Comparison of ENCODE assay signal across 1 cellular context in the genomic region with DNA sequence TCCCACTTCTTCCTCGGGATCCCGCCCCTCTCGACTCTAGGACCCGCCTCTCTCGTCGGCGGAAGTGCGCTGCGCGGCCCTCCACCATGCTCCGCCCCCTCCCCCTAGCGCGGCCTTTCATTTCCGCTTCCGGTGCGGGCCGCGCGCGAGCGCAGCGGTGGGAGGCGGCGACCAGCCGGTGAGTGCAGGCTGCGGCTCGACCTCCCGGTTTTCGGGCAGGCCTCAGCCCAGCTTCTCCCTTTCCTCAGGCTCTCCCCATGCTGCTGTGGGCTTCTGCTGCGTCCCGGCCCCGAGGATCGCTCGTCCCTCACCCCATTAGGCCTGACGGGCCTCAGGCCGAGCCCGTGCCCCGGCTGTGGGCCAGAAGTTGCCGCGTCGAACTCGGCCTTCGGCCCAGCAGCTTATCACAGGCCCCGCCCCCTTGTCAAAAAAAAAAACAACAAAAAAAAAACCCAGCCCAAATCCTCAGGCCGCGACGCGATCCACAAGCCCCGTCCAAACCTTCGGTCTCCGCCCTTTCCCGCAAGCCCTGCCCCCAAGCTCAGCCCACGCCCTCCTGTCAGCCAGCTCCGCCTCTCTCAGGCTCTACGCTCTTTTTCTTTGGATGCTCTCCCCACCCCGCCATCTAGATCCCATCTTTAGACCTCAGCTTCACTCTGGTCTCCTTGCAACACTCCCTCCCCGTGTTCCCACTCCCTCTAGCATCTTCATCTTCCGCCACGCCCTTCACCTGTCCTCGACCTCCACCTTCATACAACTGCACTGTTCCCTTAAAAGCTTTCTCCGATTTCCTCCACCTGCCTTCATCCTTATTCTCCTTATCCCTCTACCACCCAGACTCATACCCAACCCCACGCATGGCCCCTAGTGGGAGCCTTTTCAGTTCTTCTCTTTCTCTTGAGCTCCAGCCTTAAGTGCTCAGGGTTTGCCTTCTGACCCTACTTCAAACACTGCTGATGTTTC.
TF ChIP-seq lines count a peak whose summit lies in the region.

A gene with protein sequence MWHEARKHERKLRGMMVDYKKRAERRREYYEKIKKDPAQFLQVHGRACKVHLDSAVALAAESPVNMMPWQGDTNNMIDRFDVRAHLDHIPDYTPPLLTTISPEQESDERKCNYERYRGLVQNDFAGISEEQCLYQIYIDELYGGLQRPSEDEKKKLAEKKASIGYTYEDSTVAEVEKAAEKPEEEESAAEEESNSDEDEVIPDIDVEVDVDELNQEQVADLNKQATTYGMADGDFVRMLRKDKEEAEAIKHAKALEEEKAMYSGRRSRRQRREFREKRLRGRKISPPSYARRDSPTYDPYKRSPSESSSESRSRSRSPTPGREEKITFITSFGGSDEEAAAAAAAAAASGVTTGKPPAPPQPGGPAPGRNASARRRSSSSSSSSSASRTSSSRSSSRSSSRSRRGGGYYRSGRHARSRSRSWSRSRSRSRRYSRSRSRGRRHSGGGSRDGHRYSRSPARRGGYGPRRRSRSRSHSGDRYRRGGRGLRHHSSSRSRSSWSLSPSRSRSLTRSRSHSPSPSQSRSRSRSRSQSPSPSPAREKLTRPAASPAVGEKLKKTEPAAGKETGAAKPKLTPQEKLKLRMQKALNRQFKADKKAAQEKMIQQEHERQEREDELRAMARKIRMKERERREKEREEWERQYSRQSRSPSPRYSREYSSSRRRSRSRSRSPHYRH (plus strand): TSS at position 115 of the 963 bp plus-strand sequence. CDS start 1,168 bp downstream, outside the sequence.

TF ChIP-seq in HepG2, 621 proteins besides CTCF, POLR2A, EP300 and RAD21 (continued from another document and continues in another):
- TF ChIP-seq, protein P1, sequence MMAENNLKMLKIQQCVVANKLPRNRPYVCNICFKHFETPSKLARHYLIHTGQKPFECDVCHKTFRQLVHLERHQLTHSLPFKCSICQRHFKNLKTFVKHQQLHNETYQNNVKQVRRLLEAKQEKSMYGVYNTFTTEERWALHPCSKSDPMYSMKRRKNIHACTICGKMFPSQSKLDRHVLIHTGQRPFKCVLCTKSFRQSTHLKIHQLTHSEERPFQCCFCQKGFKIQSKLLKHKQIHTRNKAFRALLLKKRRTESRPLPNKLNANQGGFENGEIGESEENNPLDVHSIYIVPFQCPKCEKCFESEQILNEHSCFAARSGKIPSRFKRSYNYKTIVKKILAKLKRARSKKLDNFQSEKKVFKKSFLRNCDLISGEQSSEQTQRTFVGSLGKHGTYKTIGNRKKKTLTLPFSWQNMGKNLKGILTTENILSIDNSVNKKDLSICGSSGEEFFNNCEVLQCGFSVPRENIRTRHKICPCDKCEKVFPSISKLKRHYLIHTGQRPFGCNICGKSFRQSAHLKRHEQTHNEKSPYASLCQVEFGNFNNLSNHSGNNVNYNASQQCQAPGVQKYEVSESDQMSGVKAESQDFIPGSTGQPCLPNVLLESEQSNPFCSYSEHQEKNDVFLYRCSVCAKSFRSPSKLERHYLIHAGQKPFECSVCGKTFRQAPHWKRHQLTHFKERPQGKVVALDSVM (CRISPR knock-in tag; IDR thresholded peaks at IDR 0.05) = 0 out of 2 replicates have a peak, but pooled peaks have one; percentile 19
- TF ChIP-seq ZNF749 (CRISPR knock-in tag; IDR thresholded peaks at IDR 0.05; ENCODE audit: borderline replicate concordance) (no peak), ZNF24 (IDR thresholded peaks at IDR 0.05) (no peak), MTF1 (CRISPR knock-in tag; IDR thresholded peaks at IDR 0.05) (no peak), PCBP2 (optimal IDR thresholded peaks at IDR 0.05; ENCODE audit: low read depth, low read length, poor library complexity, severe bottlenecking) (no peak), ZBTB7B (CRISPR knock-in tag; IDR thresholded peaks at IDR 0.05) (no peak), STAG1 (CRISPR knock-in tag; IDR thresholded peaks at IDR 0.05) (no peak), CAMTA2 (CRISPR knock-in tag; IDR thresholded peaks at IDR 0.05; ENCODE audit: borderline replicate concordance) (0 out of 2 replicates have a peak, but pooled peaks have one; percentile 43), KDM5B (CRISPR knock-in tag; IDR thresholded peaks at IDR 0.05; ENCODE audit: borderline replicate concordance) (peak; percentile 84; the same call in 1 of the 2 replicates), IKZF1 (IDR thresholded peaks at IDR 0.05) (no peak), DPF2 (CRISPR knock-in tag; IDR thresholded peaks at IDR 0.05; ENCODE audit: borderline replicate concordance, low read depth) (no peak), NFKBIZ (CRISPR knock-in tag; IDR thresholded peaks at IDR 0.05) (no peak), ZNF678 (CRISPR knock-in tag; IDR thresholded peaks at IDR 0.05) (no peak), LCORL (IDR thresholded peaks at IDR 0.05) (no peak), LCORL (CRISPR knock-in tag; IDR thresholded peaks at IDR 0.05) (no peak), ZNF546 (CRISPR knock-in tag; conservative IDR thresholded peaks at IDR 0.05) (peak; percentile 83; the same call in 1 of the 2 replicates), RBAK (CRISPR knock-in tag; IDR thresholded peaks at IDR 0.05) (no peak), ZNF562 (CRISPR knock-in tag; IDR thresholded peaks at IDR 0.05; ENCODE audit: borderline replicate concordance) (no peak), PHF21A (CRISPR knock-in tag; IDR thresholded peaks at IDR 0.05) (no peak), GFI1 (CRISPR knock-in tag; IDR thresholded peaks at IDR 0.05; ENCODE audit: borderline replicate concordance) (no peak)
- TF ChIP-seq, protein P2, sequence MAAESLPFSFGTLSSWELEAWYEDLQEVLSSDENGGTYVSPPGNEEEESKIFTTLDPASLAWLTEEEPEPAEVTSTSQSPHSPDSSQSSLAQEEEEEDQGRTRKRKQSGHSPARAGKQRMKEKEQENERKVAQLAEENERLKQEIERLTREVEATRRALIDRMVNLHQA (CRISPR knock-in tag; IDR thresholded peaks at IDR 0.05) = no peak
- TF ChIP-seq, protein P3, sequence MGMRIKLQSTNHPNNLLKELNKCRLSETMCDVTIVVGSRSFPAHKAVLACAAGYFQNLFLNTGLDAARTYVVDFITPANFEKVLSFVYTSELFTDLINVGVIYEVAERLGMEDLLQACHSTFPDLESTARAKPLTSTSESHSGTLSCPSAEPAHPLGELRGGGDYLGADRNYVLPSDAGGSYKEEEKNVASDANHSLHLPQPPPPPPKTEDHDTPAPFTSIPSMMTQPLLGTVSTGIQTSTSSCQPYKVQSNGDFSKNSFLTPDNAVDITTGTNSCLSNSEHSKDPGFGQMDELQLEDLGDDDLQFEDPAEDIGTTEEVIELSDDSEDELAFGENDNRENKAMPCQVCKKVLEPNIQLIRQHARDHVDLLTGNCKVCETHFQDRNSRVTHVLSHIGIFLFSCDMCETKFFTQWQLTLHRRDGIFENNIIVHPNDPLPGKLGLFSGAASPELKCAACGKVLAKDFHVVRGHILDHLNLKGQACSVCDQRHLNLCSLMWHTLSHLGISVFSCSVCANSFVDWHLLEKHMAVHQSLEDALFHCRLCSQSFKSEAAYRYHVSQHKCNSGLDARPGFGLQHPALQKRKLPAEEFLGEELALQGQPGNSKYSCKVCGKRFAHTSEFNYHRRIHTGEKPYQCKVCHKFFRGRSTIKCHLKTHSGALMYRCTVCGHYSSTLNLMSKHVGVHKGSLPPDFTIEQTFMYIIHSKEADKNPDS (CRISPR knock-in tag; IDR thresholded peaks at IDR 0.05) = no peak
- TF ChIP-seq, protein P4, sequence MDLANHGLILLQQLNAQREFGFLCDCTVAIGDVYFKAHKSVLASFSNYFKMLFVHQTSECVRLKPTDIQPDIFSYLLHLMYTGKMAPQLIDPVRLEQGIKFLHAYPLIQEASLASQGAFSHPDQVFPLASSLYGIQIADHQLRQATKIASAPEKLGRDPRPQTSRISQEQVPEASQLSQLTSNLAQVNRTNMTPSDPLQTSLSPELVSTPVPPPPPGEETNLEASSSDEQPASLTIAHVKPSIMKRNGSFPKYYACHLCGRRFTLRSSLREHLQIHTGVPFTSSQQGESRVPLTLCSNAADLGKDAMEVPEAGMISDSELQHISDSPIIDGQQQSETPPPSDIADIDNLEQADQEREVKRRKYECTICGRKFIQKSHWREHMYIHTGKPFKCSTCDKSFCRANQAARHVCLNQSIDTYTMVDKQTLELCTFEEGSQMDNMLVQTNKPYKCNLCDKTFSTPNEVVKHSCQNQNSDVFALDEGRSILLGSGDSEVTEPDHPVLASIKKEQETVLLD (CRISPR knock-in tag; IDR thresholded peaks at IDR 0.05; ENCODE audit: low read depth) = no peak
- TF ChIP-seq, protein P5, sequence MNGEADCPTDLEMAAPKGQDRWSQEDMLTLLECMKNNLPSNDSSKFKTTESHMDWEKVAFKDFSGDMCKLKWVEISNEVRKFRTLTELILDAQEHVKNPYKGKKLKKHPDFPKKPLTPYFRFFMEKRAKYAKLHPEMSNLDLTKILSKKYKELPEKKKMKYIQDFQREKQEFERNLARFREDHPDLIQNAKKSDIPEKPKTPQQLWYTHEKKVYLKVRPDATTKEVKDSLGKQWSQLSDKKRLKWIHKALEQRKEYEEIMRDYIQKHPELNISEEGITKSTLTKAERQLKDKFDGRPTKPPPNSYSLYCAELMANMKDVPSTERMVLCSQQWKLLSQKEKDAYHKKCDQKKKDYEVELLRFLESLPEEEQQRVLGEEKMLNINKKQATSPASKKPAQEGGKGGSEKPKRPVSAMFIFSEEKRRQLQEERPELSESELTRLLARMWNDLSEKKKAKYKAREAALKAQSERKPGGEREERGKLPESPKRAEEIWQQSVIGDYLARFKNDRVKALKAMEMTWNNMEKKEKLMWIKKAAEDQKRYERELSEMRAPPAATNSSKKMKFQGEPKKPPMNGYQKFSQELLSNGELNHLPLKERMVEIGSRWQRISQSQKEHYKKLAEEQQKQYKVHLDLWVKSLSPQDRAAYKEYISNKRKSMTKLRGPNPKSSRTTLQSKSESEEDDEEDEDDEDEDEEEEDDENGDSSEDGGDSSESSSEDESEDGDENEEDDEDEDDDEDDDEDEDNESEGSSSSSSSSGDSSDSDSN (CRISPR knock-in tag; IDR thresholded peaks at IDR 0.05) = peak; percentile 76
- TF ChIP-seq, protein P6, sequence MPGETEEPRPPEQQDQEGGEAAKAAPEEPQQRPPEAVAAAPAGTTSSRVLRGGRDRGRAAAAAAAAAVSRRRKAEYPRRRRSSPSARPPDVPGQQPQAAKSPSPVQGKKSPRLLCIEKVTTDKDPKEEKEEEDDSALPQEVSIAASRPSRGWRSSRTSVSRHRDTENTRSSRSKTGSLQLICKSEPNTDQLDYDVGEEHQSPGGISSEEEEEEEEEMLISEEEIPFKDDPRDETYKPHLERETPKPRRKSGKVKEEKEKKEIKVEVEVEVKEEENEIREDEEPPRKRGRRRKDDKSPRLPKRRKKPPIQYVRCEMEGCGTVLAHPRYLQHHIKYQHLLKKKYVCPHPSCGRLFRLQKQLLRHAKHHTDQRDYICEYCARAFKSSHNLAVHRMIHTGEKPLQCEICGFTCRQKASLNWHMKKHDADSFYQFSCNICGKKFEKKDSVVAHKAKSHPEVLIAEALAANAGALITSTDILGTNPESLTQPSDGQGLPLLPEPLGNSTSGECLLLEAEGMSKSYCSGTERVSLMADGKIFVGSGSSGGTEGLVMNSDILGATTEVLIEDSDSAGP (CRISPR knock-in tag; IDR thresholded peaks at IDR 0.05; ENCODE audit: borderline replicate concordance) = peak; percentile 83; the same call in 1 of the 2 replicates
- TF ChIP-seq, protein P7, sequence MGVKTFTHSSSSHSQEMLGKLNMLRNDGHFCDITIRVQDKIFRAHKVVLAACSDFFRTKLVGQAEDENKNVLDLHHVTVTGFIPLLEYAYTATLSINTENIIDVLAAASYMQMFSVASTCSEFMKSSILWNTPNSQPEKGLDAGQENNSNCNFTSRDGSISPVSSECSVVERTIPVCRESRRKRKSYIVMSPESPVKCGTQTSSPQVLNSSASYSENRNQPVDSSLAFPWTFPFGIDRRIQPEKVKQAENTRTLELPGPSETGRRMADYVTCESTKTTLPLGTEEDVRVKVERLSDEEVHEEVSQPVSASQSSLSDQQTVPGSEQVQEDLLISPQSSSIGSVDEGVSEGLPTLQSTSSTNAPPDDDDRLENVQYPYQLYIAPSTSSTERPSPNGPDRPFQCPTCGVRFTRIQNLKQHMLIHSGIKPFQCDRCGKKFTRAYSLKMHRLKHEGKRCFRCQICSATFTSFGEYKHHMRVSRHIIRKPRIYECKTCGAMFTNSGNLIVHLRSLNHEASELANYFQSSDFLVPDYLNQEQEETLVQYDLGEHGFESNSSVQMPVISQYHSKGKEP (CRISPR knock-in tag; IDR thresholded peaks at IDR 0.05) = peak; percentile 7; the same call in 1 of the 2 replicates
- TF ChIP-seq, protein P8, sequence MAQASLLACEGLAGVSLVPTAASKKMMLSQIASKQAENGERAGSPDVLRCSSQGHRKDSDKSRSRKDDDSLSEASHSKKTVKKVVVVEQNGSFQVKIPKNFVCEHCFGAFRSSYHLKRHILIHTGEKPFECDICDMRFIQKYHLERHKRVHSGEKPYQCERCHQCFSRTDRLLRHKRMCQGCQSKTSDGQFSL (CRISPR knock-in tag; IDR thresholded peaks at IDR 0.05) = no peak
- TF ChIP-seq, protein P9, sequence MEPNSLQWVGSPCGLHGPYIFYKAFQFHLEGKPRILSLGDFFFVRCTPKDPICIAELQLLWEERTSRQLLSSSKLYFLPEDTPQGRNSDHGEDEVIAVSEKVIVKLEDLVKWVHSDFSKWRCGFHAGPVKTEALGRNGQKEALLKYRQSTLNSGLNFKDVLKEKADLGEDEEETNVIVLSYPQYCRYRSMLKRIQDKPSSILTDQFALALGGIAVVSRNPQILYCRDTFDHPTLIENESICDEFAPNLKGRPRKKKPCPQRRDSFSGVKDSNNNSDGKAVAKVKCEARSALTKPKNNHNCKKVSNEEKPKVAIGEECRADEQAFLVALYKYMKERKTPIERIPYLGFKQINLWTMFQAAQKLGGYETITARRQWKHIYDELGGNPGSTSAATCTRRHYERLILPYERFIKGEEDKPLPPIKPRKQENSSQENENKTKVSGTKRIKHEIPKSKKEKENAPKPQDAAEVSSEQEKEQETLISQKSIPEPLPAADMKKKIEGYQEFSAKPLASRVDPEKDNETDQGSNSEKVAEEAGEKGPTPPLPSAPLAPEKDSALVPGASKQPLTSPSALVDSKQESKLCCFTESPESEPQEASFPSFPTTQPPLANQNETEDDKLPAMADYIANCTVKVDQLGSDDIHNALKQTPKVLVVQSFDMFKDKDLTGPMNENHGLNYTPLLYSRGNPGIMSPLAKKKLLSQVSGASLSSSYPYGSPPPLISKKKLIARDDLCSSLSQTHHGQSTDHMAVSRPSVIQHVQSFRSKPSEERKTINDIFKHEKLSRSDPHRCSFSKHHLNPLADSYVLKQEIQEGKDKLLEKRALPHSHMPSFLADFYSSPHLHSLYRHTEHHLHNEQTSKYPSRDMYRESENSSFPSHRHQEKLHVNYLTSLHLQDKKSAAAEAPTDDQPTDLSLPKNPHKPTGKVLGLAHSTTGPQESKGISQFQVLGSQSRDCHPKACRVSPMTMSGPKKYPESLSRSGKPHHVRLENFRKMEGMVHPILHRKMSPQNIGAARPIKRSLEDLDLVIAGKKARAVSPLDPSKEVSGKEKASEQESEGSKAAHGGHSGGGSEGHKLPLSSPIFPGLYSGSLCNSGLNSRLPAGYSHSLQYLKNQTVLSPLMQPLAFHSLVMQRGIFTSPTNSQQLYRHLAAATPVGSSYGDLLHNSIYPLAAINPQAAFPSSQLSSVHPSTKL (CRISPR knock-in tag; IDR thresholded peaks at IDR 0.05) = peak; percentile 16; the same call in 1 of the 2 replicates
- TF ChIP-seq, protein P10, sequence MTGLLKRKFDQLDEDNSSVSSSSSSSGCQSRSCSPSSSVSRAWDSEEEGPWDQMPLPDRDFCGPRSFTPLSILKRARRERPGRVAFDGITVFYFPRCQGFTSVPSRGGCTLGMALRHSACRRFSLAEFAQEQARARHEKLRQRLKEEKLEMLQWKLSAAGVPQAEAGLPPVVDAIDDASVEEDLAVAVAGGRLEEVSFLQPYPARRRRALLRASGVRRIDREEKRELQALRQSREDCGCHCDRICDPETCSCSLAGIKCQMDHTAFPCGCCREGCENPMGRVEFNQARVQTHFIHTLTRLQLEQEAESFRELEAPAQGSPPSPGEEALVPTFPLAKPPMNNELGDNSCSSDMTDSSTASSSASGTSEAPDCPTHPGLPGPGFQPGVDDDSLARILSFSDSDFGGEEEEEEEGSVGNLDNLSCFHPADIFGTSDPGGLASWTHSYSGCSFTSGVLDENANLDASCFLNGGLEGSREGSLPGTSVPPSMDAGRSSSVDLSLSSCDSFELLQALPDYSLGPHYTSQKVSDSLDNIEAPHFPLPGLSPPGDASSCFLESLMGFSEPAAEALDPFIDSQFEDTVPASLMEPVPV (CRISPR knock-in tag; IDR thresholded peaks at IDR 0.05) = peak; percentile 78; the same call in 1 of the 2 replicates
